8 cellular contexts compared by ENCODE assay signal in genomic region chr3:9897408-9898372, GRCh38. TPM values are rescaled to one million over a fixed set of nuclear protein-coding genes. Genes with fewer than 3 reads are reported as not detected.
DNase-seq lines count a peak whose midpoint lies in the region; ATAC-seq and TF ChIP-seq lines count a peak whose summit lies in the region.

No MANE protein-coding gene starts in this region.

- H3K36me3 ChIP-seq in psoas muscle (ENCODE audit: insufficient read depth in 1 of 2, low read depth in 1 of 2) = peaks cover 5 to 17% of the 10 kb centered on the region in 2 donors

- DNase-seq in NCI-H1105 treated with DMSO at 0.1 percent for 48 hours (lab: John Stamatoyannopoulos, UW) = peak; percentile 20
- no peak for DNase-seq in NCI-H1105 (lab: John Stamatoyannopoulos, UW)
- DNase-seq in LHCN-M2 (ENCODE audit: low read depth) = peak; percentile 50
- DNase-seq in effector memory CD8-positive, alpha-beta T cell = no peak
- DNase-seq in psoas muscle = no peak
- DNase-seq in GM19240 (ENCODE audit: insufficient read length, low spot score) = no peak
- no peak for DNase-seq in mesenteric fat pad (ENCODE audit: low spot score)
- no peak for DNase-seq in posterior cingulate gyrus

- H3K4me3 Mint-ChIP-seq in effector memory CD8-positive, alpha-beta T cell = no peak overlapping the region

- H3K4me1 ChIP-seq in psoas muscle = peaks cover 10% of the 10 kb centered on the region

- H3K27ac Mint-ChIP-seq in effector memory CD8-positive, alpha-beta T cell = peak overlapping the region; percentile 5 to 57

- no peak overlapping the region for H3K27ac ChIP-seq in psoas muscle

- TF ChIP-seq CTCF in psoas muscle (IDR thresholded peaks at IDR 0.05) = no peak

- no peaks in the 10 kb centered on the region for H3K9me3 Mint-ChIP-seq in effector memory CD8-positive, alpha-beta T cell

- WGBS in psoas muscle, 3 donors = 50 to 74% (median 70%) methylated on average over 4 of the region's 4 CpGs

- H3K27me3 ChIP-seq in psoas muscle (ENCODE audit: insufficient read depth in 3 of 3, low read length in 2 of 3) = no peaks in the 10 kb centered on the region

- H3K27me3 Mint-ChIP-seq in effector memory CD8-positive, alpha-beta T cell = no peaks in the 10 kb centered on the region

- H3K4me3 ChIP-seq in psoas muscle = no peak overlapping the region

- peaks cover 32 to 37% of the 10 kb centered on the region in 2 donors for H3K4me1 Mint-ChIP-seq in effector memory CD8-positive, alpha-beta T cell (ENCODE audit: low read depth in 2 of 2)

- ATAC-seq in effector memory CD8-positive, alpha-beta T cell (replicated peaks) = no peak
- peak; percentile 26 to 78 (median 54) for ATAC-seq in psoas muscle

- intact Hi-C loops in psoas muscle (cut with DNase I) = no loop called here
- intact Hi-C loops in posterior cingulate gyrus (cut with DNase I) = no loop called here

- H3K9me3 ChIP-seq in psoas muscle = no peaks in the 10 kb centered on the region

- H3K36me3 Mint-ChIP-seq in effector memory CD8-positive, alpha-beta T cell (ENCODE audit: insufficient read depth) = peaks cover 7% of the 10 kb centered on the region

RNA-seq across cellular contexts. Expression of gene IL17RE, which starts 5.0 kb away (rescaled TPM):
- total RNA-seq in LHCN-M2 (2014; rRNA removed) (1.1 and 1.9 TPM in 2 replicates), psoas muscle (under 1 TPM; 0.20 to 0.84 (median 0.59) TPM), mesenteric fat pad (20.2 TPM)
- 2.3 TPM for polyA plus RNA-seq in LHCN-M2 (2012)
- 1 to 10 TPM in 1 of 3 donors, under 1 TPM in 2; 0.07 to 1.1 (median 0.86) TPM for polyA plus RNA-seq in psoas muscle

RNA-seq across cellular contexts. Expression of gene JAGN1, which starts 7.3 kb away (rescaled TPM):
- total RNA-seq in LHCN-M2 (2014; rRNA removed) (54.1 and 56.5 TPM in 2 replicates), psoas muscle (10 to 100 TPM; 18.6 to 44.4 (median 29.5) TPM), mesenteric fat pad (49.8 TPM)
- 35.3 TPM for polyA plus RNA-seq in LHCN-M2 (2012)
- 10 to 100 TPM; 45.2 to 98.2 (median 64.9) TPM for polyA plus RNA-seq in psoas muscle

RNA-seq across cellular contexts. Expression of gene CIDEC, which starts 17.6 kb away (rescaled TPM):
- total RNA-seq in LHCN-M2 (2014; rRNA removed) (not detected in 2 replicates), psoas muscle (1 to 10 TPM in 2 of 4 donors, under 1 TPM in 2; 0.75 to 3.3 (median 1.3) TPM), mesenteric fat pad (880 TPM)
- 0.07 TPM for polyA plus RNA-seq in LHCN-M2 (2012)
- polyA plus RNA-seq in psoas muscle = 10 to 100 TPM in 1 of 3 donors, 1 to 10 TPM in 2; 3.5 to 15.0 (median 4.4) TPM

RNA-seq across cellular contexts. Expression of gene IL17RC, which starts 19.2 kb away (rescaled TPM):
- total RNA-seq in LHCN-M2 (2014; rRNA removed) (30.1 and 42.3 TPM in 2 replicates), psoas muscle (10 to 100 TPM; 10.4 to 27.0 (median 20.5) TPM), mesenteric fat pad (28.8 TPM)
- 23.1 TPM for polyA plus RNA-seq in LHCN-M2 (2012)
- 10 to 100 TPM; 10.8 to 21.9 (median 13.9) TPM for polyA plus RNA-seq in psoas muscle

RNA-seq across cellular contexts. Expression of gene CRELD1, which starts 35.9 kb away (rescaled TPM):
- total RNA-seq in LHCN-M2 (2014; rRNA removed) (9.9 and 10.4 TPM in 2 replicates), psoas muscle (10 to 100 TPM; 28.5 to 47.5 (median 37.8) TPM), mesenteric fat pad (24.8 TPM)
- polyA plus RNA-seq in LHCN-M2 (2012) = 8.1 TPM
- 10 to 100 TPM; 24.2 to 35.0 (median 25.2) TPM for polyA plus RNA-seq in psoas muscle

Comparison
In these comparisons a context has a peak if more than half of its experiments do, and no peak if none do; other contexts are left out.
1. DNase-seq: peak in NCI-H1105 treated with DMSO at 0.1 percent for 48 hours (single experiment) and LHCN-M2 (single experiment); none in NCI-H1105 (single experiment), effector memory CD8-positive, alpha-beta T cell (0 of 3), psoas muscle (0 of 2), GM19240 (single experiment), mesenteric fat pad (single experiment) and posterior cingulate gyrus (0 of 10).
2. RNA of gene CIDEC, which starts 17.6 kb away (total RNA-seq): 880 TPM in mesenteric fat pad (single experiment); 0.75 to 3.3 TPM in psoas muscle and not detected in LHCN-M2; every median in the first group is over 100 times any median in the second.